ENCODE assay signal across 15 cellular contexts in the genomic region with DNA sequence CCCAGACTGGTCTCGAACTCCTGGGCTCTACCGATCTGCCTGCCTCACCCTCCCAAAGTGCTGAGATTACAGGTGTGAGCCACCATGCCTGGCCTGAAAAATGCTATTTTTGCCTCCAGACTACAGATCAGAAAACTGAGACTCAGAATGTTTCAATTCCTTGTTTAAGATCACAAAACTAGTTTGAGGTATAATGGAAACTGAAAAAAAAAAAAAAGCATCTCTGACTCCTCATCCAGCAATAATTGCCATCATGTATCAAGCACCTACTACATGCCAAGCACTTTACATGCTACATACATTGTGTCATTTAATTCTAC. TPM values are rescaled to one million over a fixed set of nuclear protein-coding genes. Genes with fewer than 3 reads are reported as not detected.
A peak's percentile ranks its signal among the peaks of the same experiment; 100 is the strongest.
DNase-seq lines count a peak whose midpoint lies in the region; ATAC-seq and TF ChIP-seq lines count a peak whose summit lies in the region.
"Had no signal": no experiment of that assay in that cellular context is flagged by ENCODE, and none has a peak within 500 bp of the region (broad histone marks: within the 10 kb centered on the region; RNA-seq: fewer than 3 reads in every experiment).

No MANE protein-coding gene starts in this region.

- DNase-seq in spleen (no peak), H7 (no peak), cortex of kidney (lab: John Stamatoyannopoulos, UW) (no peak), NCI-H526 (lab: John Stamatoyannopoulos, UW) (no peak)
- DNase-seq: activated CD4-positive, alpha-beta T cell treated with anti-CD3 and anti-CD28 coated beads for 1 hour; KG1; NCI-H146; NCI-H524 had no signal

- H3K4me1 ChIP-seq in spleen = no peaks in the 10 kb centered on the region

- no peak for TF ChIP-seq POLR2A in spleen (IDR thresholded peaks at IDR 0.05)

- TF ChIP-seq CTCF in spleen (IDR thresholded peaks at IDR 0.05 in 8 of 11, conservative IDR thresholded peaks at IDR 0.05 in 3 of 11) = no peak

- intact Hi-C loops in spleen (cut with DNase I; ENCODE audit: low total_unique reads) = no loop called here

- no peaks in the 10 kb centered on the region for H3K9me3 ChIP-seq in spleen

- peak; percentile 51 for ATAC-seq in GM18511 (IDR thresholded peaks at IDR 0.05; ENCODE audit: unreplicated experiment)
- ATAC-seq in GM19397 (IDR thresholded peaks at IDR 0.05; ENCODE audit: unreplicated experiment) = peak; percentile 23
- ATAC-seq in HG02678 (IDR thresholded peaks at IDR 0.05; ENCODE audit: unreplicated experiment) = peak; percentile 20
- peak; percentile 46 for ATAC-seq in HG03432 (IDR thresholded peaks at IDR 0.05; ENCODE audit: unreplicated experiment)

- no peak overlapping the region for H3K4me3 ChIP-seq in spleen
- no peak overlapping the region for H3K4me3 ChIP-seq in H7 (ENCODE audit: insufficient read depth, low read depth, low read length)

- 80 to 92% (median 85%) methylated on average over 2 of the region's 2 CpGs for WGBS in spleen, 5 donors

- H3K36me3 ChIP-seq in spleen (no peaks in the 10 kb centered on the region), H7 (replicated peaks; ENCODE audit: control insufficient read depth, insufficient read depth, low read length) (no peaks in the 10 kb centered on the region)

- H3K27me3 ChIP-seq in spleen (replicated peaks in 1 of 7) (no peaks in the 10 kb centered on the region), H7 (ENCODE audit: control insufficient read depth, insufficient read depth, low read length) (peaks cover 32% of the 10 kb centered on the region)

- H3K27ac ChIP-seq in spleen = no peak overlapping the region

RNA-seq across cellular contexts. Expression of gene PLAC8L1, which starts 35.6 kb away (rescaled TPM):
- total RNA-seq in spleen = 1 to 10 TPM in 1 of 7 donors, not detected in 6; 1.0 TPM
- 1 to 10 TPM in 1 of 3 donors, under 1 TPM in 2; 0.29 to 1.3 (median 0.41) TPM for polyA plus RNA-seq in spleen
- total RNA-seq in H7 (2014; rRNA removed; shearing (Covaris generic)) = 0.44 and 0.59 TPM in 2 replicates
- total RNA-seq: epithelial cell of proximal tubule, kidney epithelial cell, urinary bladder had no signal
